8 cellular contexts compared by ENCODE assay signal in the genomic region with DNA sequence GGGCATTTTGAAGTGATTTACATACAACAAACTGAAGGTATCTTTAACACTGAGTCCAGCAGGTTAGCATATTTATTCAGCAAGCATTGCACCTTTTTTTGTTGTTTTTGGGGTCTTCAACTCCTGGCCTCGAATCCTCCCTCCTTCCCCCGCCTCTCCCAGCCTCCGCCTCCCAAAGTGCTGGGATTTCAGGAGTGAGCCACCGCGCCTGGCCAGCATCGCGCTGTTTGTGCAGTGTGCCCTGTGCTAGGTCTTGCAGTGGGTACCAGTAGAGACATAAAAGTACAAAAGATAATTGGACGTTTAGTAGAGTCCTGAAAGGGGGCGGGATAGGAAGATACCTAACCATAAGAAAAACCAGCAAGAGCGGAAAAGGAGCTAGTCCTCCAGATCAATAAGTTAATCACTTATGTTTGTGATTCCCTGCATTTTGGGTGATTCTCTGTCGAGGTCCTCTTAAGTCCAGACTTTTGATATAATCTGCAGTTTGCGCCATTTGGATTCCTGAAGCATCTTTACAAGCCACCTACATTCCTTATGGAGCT.
DNase-seq lines count a peak whose midpoint lies in the region; ATAC-seq, FAIRE-seq and TF ChIP-seq lines count a peak whose summit lies in the region.

No MANE protein-coding gene starts in this region.

- FAIRE-seq in HTR-8/SVneo (lab: Jason Lieb, UNC) = no peak
- no peak for FAIRE-seq in GM12878 (lab: Jason Lieb, UNC)

- no peaks in the 10 kb centered on the region for H3K27me3 ChIP-seq in GM12878 (replicated peaks in 1 of 2; ENCODE audit: control insufficient read depth in 2 of 2, insufficient read depth in 2 of 2, low read length in 1 of 2)

- 29% methylated on average over 12 of the region's 12 CpGs for WGBS in GM12878 (ENCODE audit: insufficient coverage, insufficient replicate concordance, low lambda C conversion rate, missing lambda C conversion rate)
- WGBS in mesodermal cell (ENCODE audit: insufficient coverage in 2 of 2), 2 experiments = 25 to 32% methylated on average over 3 to 4 of the region's 12 CpGs

- peak; percentile 2 for DNase-seq in A172 (ENCODE audit: low spot score)
- peak; percentile 5 for DNase-seq in HTR-8/SVneo (ENCODE audit: insufficient read length, low spot score)
- DNase-seq in GM12878 (ENCODE audit: low read depth, low spot score) = no peak
- DNase-seq in activated effector memory CD4-positive, alpha-beta T cell treated with anti-CD3 and anti-CD28 coated beads, Interleukin-2, amount 50 U/mL, for 16 hours = no peak
- DNase-seq in UCSD-AML1 (lab: John Stamatoyannopoulos, UW; ENCODE audit: unreplicated experiment) = no peak
- DNase-seq in effector CD4-positive, alpha-beta T cell = no peak

- in situ Hi-C loops in GM12878 (cut with MboI) = no loop called here

- H3K36me3 ChIP-seq in GM12878 (ENCODE audit: control insufficient read depth in 2 of 2, insufficient read depth in 2 of 2, low read length in 1 of 2) (no peaks in the 10 kb centered on the region), mesodermal cell (ENCODE audit: control insufficient read depth, insufficient read depth, low read length) (no peaks in the 10 kb centered on the region)

- POLR2A ChIA-PET in GM12878 (lab: Charles Lee) = interaction anchor here (0.6 to 10.0 kb wide), 14 partner anchors 8 to 328 kb away, joined by 3 to 99 read pairs (median 4); a partner anchor contains a TSS

- CTCF ChIA-PET in GM12878 (lab: Yijun Ruan, JAX) = interaction anchor here (4.7 kb wide), 1 partner anchor 40 kb away, joined by 27 read pairs; no protein-coding TSS in a partner anchor

- no peak for TF ChIP-seq RAD21 in GM12878 (IDR thresholded peaks at IDR 0.05; ENCODE audit: insufficient read depth, low read depth, low read length)

- no peaks in the 10 kb centered on the region for H3K9me3 ChIP-seq in GM12878 (replicated peaks; ENCODE audit: control insufficient read depth, insufficient read depth, low read length)
- no peaks in the 10 kb centered on the region for H3K9me3 ChIP-seq in mesodermal cell (ENCODE audit: control insufficient read depth, low read length)

- peak overlapping the region; percentile 85 for H2AFZ ChIP-seq in GM12878 (ENCODE audit: control insufficient read depth, low read depth, low read length)

- H3K9ac ChIP-seq in GM12878 (ENCODE audit: control insufficient read depth, insufficient read depth, low read length) = peak overlapping the region; percentile 78

- TF ChIP-seq CTCF in GM12878 (IDR thresholded peaks at IDR 0.05 in 2 of 3, conservative IDR thresholded peaks at IDR 0.05 in 1 of 3; ENCODE audit: control insufficient read depth in 2 of 3, extremely low read depth in 1 of 3, insufficient read depth in 1 of 3, low read depth in 3 of 3, low read length in 3 of 3) = no peak

- H3K4me3 ChIP-seq in GM12878 (peak overlapping the region; percentile 65), mesodermal cell (ENCODE audit: extremely low read depth, insufficient read depth, low read length, poor library complexity, severe bottlenecking) (peak overlapping the region; percentile 76)

- no peaks in the 10 kb centered on the region for H4K20me1 ChIP-seq in GM12878 (ENCODE audit: control insufficient read depth, insufficient read depth)

- SMC1A ChIA-PET in GM12878 (lab: Charles Lee; ENCODE audit: uncharacterized antibody, unreplicated experiment) = interaction anchor here (1.2 to 11.5 kb wide), 6 partner anchors 12 to 223 kb away, joined by 4 to 154 read pairs (median 6); no protein-coding TSS in a partner anchor

- H3K79me2 ChIP-seq in GM12878 (ENCODE audit: control insufficient read depth, insufficient read depth, low read length) = peaks cover 55% of the 10 kb centered on the region

- peak overlapping the region; percentile 95 for H3K27ac ChIP-seq in GM12878 (ENCODE audit: control insufficient read depth, insufficient read depth)
- H3K27ac ChIP-seq in mesodermal cell (ENCODE audit: low read depth, low read length, severe bottlenecking) = no peak overlapping the region

- TSS peak; percentile 100 for BruUV-seq in GM12878 (replicated peaks; lab: Mats Ljungman, UMichigan)

- H3K4me2 ChIP-seq in GM12878 (ENCODE audit: control insufficient read depth, insufficient read depth) = peak overlapping the region; percentile 81

- ATAC-seq in GM12878 (peak; percentile 7; the same call in 1 of the 3 replicates), HG02840 (IDR thresholded peaks at IDR 0.05; ENCODE audit: low FRiP score, unreplicated experiment) (no peak)

- TF ChIP-seq EP300 in GM12878 (IDR thresholded peaks at IDR 0.05; ENCODE audit: borderline replicate concordance in 1 of 2, control insufficient read depth in 1 of 2, low read depth in 2 of 2, low read length in 2 of 2) = no peak

- H3K4me1 ChIP-seq in GM12878 (ENCODE audit: control insufficient read depth, insufficient read depth, low read length) (peaks cover 26% of the 10 kb centered on the region), mesodermal cell (ENCODE audit: control insufficient read depth, insufficient read depth, low read length, poor library complexity, severe bottlenecking) (peaks cover 17% of the 10 kb centered on the region)

- no peak for TF ChIP-seq POLR2A in GM12878 (IDR thresholded peaks at IDR 0.05; ENCODE audit: low read depth, low read length)

- RAD21 ChIA-PET in GM12878 (lab: Charles Lee; ENCODE audit: unreplicated experiment) = interaction anchor here (0.8 to 4.2 kb wide), 4 partner anchors 10 to 213 kb away, joined by 3 to 50 read pairs (median 3); no protein-coding TSS in a partner anchor

- intact Hi-C loops in GM12878 (cut with micrococcal nuclease; ENCODE audit: unreplicated experiment) = loop anchor here (5.0 kb wide), 1 partner anchor 51 kb away; no protein-coding TSS in a partner anchor

TF ChIP-seq in GM12878, 131 proteins besides CTCF, POLR2A, EP300 and RAD21:
- 0 out of 2 replicates have a peak, but pooled peaks have one; percentile 6 for TF ChIP-seq PML (IDR thresholded peaks at IDR 0.05; ENCODE audit: low read length)
- TF ChIP-seq NR2C2 (IDR thresholded peaks at IDR 0.05; ENCODE audit: borderline replicate concordance, control insufficient read depth, insufficient read length, low read depth) = no peak
TF ChIP-seq in GM12878: peak in this region for 1.

Comparison
In these comparisons a context has a peak if more than half of its experiments do, and no peak if none do; other contexts are left out.
1. DNase-seq: peak in A172 (single experiment) and HTR-8/SVneo (single experiment); none in GM12878 (single experiment), activated effector memory CD4-positive, alpha-beta T cell treated with anti-CD3 and anti-CD28 coated beads, Interleukin-2, amount 50 U/mL, for 16 hours (single experiment), UCSD-AML1 (single experiment) and effector CD4-positive, alpha-beta T cell (single experiment).